In genomic region chr13:60857698-60858097, GRCh38 we compare ENCODE assay signal across 8 cellular contexts.
"Had no signal": no experiment of that assay in that cellular context is flagged by ENCODE, and none has a peak within 500 bp of the region (broad histone marks: within the 10 kb centered on the region; RNA-seq: fewer than 3 reads in every experiment).

No MANE protein-coding gene starts in this region.

- H3K4me3 Mint-ChIP-seq: H9 had no signal

- DNase-seq: GOT3, H9, HCEC 1CT, IMR-90, KG1 had no signal

- H3K4me1 Mint-ChIP-seq: H9 had no signal

- H3K27ac Mint-ChIP-seq: H9 had no signal

- ATAC-seq: K562 had no signal

- FAIRE-seq: H54, HTR-8/SVneo, K562 had no signal

- H3K4me3 ChIP-seq: K562 had no signal
